ENCODE assay signal across 8 cellular contexts in the genomic region with DNA sequence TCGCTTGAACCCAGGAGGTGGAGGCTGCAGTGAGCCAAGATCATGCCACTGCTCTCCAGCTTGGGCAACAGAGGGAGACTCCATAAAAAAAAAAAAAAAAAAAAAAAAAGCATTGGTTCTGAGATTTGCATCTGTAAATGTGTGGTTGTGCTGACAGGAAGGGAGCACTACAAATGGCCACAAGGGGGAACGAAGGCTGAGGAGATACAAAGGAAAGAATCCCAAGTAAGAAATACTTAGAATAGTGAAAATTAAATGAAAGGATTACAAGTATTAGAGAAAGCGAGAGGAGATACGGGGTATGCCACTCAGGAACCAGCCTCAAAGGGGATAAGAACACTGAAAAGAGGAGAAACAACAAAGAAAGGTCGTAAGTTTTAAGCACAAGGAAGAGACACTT.
DNase-seq lines count a peak whose midpoint lies in the region; ATAC-seq and TF ChIP-seq lines count a peak whose summit lies in the region.

No MANE protein-coding gene starts in this region.

- H3K27ac Mint-ChIP-seq in neural progenitor cell: no peak overlapping the region
- no peak overlapping the region for H3K27ac Mint-ChIP-seq in CD14-positive monocyte

- H3K27ac ChIP-seq in heart left ventricle (no peak overlapping the region), mammary epithelial cell (ENCODE audit: insufficient read depth, low read depth, low read length) (no peak overlapping the region), neural progenitor cell (no peak overlapping the region)

- in situ Hi-C loops in mammary epithelial cell (cut with MboI; ENCODE audit: low sequenced_read_pairs in 2 of 2): loop anchor here (25.0 kb wide), 1 partner anchor 438 kb away; no protein-coding TSS in a partner anchor

- no peaks in the 10 kb centered on the region for H4K20me1 ChIP-seq in mammary epithelial cell (ENCODE audit: insufficient read depth, low read length)
- H4K20me1 ChIP-seq in neural progenitor cell (ENCODE audit: low read depth): no peaks in the 10 kb centered on the region

- DNase-seq in heart left ventricle (no peak), Right ventricle myocardium superior (no peak), mammary epithelial cell (no peak), neural progenitor cell (ENCODE audit: low spot score) (peak; percentile 64), SKM-1 treated with dmso at 0.1 percent for 144 hours (lab: John Stamatoyannopoulos, UW; ENCODE audit: unreplicated experiment) (no peak), T-helper 1 cell (no peak), CD14-positive monocyte (ENCODE audit: low spot score) (no peak)

- no peaks in the 10 kb centered on the region for H3F3A ChIP-seq in neural progenitor cell (ENCODE audit: low read depth)

- H3K4me1 Mint-ChIP-seq in neural progenitor cell: peaks cover 8% of the 10 kb centered on the region
- no peaks in the 10 kb centered on the region for H3K4me1 Mint-ChIP-seq in CD14-positive monocyte

- no peaks in the 10 kb centered on the region for H3K27me3 ChIP-seq in heart left ventricle
- H3K27me3 ChIP-seq in mammary epithelial cell (ENCODE audit: insufficient read depth, low read length): no peaks in the 10 kb centered on the region
- H3K27me3 ChIP-seq in neural progenitor cell: no peaks in the 10 kb centered on the region

- H3K4me3 ChIP-seq in heart left ventricle (no peak overlapping the region), mammary epithelial cell (replicated peaks in 1 of 3; ENCODE audit: insufficient read depth in 1 of 3, low read depth in 2 of 3, low read length in 3 of 3) (no peak overlapping the region), neural progenitor cell (no peak overlapping the region)

- H3K9me3 ChIP-seq in heart left ventricle (no peaks in the 10 kb centered on the region), mammary epithelial cell (replicated peaks; ENCODE audit: insufficient read depth, low read length) (no peaks in the 10 kb centered on the region), neural progenitor cell (ENCODE audit: low read depth) (no peaks in the 10 kb centered on the region)

- no peak for TF ChIP-seq POLR2A in heart left ventricle (IDR thresholded peaks at IDR 0.05)

- dilution Hi-C loops in mammary epithelial cell (cut with HindIII; ENCODE audit: low sequenced_read_pairs): no loop called here

- H3K79me2 ChIP-seq in mammary epithelial cell (ENCODE audit: insufficient read depth, low read length): no peaks in the 10 kb centered on the region
- no peaks in the 10 kb centered on the region for H3K79me2 ChIP-seq in neural progenitor cell (ENCODE audit: low read depth)

- H3K9me3 Mint-ChIP-seq in neural progenitor cell (no peaks in the 10 kb centered on the region), CD14-positive monocyte (peaks cover 0 to 2% (median 0%) of the 10 kb centered on the region in 7 donors)

- ATAC-seq in heart left ventricle: peak in 1 of 4 donors; percentile 50
- no peak for ATAC-seq in Right ventricle myocardium superior (ENCODE audit: poor library complexity)

- peak in 11 of 12 donors; percentile 8 to 54 (median 34) for TF ChIP-seq CTCF in heart left ventricle (IDR thresholded peaks at IDR 0.05)
- TF ChIP-seq CTCF in mammary epithelial cell (conservative IDR thresholded peaks at IDR 0.05 in 1 of 2, IDR thresholded peaks at IDR 0.05 in 1 of 2; ENCODE audit: extremely low read depth in 1 of 2, insufficient read depth in 1 of 2, low read depth in 1 of 2, low read length in 2 of 2): peak; percentile 39 to 41
- peak; percentile 58 for TF ChIP-seq CTCF in neural progenitor cell (IDR thresholded peaks at IDR 0.05)
- no peak for TF ChIP-seq CTCF in CD14-positive monocyte (IDR thresholded peaks at IDR 0.05)

- no peak for TF ChIP-seq EP300 in Ishikawa (IDR thresholded peaks at IDR 0.05; ENCODE audit: borderline replicate concordance)

- peak; percentile 30 for TF ChIP-seq RAD21 in Ishikawa (IDR thresholded peaks at IDR 0.05; ENCODE audit: low read depth)

- H3K4me3 Mint-ChIP-seq in neural progenitor cell (no peak overlapping the region), CD14-positive monocyte (no peak overlapping the region)

- intact Hi-C loops in heart left ventricle (cut with DNase I) (no loop called here), Right ventricle myocardium superior (cut with DNase I) (no loop called here), mammary epithelial cell (cut with micrococcal nuclease) (loop anchor here (10.0 kb wide), 1 partner anchor 186 kb away; no protein-coding TSS in a partner anchor), CD14-positive monocyte (cut with micrococcal nuclease) (no loop called here)

- no peaks in the 10 kb centered on the region for H3K27me3 Mint-ChIP-seq in neural progenitor cell (ENCODE audit: insufficient read depth, low read depth)
- no peaks in the 10 kb centered on the region for H3K27me3 Mint-ChIP-seq in CD14-positive monocyte (ENCODE audit: low read depth in 3 of 3)

- H2AFZ ChIP-seq in mammary epithelial cell (ENCODE audit: low read depth, low read length) (no peak overlapping the region), neural progenitor cell (replicated peaks) (peak overlapping the region; percentile 46)

- no peak overlapping the region for H3K4me2 ChIP-seq in mammary epithelial cell (ENCODE audit: insufficient read depth, low read depth, low read length)
- H3K4me2 ChIP-seq in neural progenitor cell: no peak overlapping the region

- whole genome bisulfite sequencing in heart left ventricle, 4 donors: 78 to 81% (median 80%) methylated on average over 5 of the region's 5 CpGs
- WGBS in mammary epithelial cell (ENCODE audit: low coverage, missing lambda C conversion rate): 80% methylated on average over 4 of the region's 5 CpGs

- peaks cover 16% of the 10 kb centered on the region for H3K36me3 Mint-ChIP-seq in neural progenitor cell
- no peaks in the 10 kb centered on the region for H3K36me3 Mint-ChIP-seq in CD14-positive monocyte

- peaks cover 0 to 12% (median 7%) of the 10 kb centered on the region in 9 donors for H3K36me3 ChIP-seq in heart left ventricle
- peaks cover under 1% of the 10 kb centered on the region for H3K36me3 ChIP-seq in mammary epithelial cell (ENCODE audit: insufficient read depth, low read length)
- H3K36me3 ChIP-seq in neural progenitor cell: no peaks in the 10 kb centered on the region

- H3K4me1 ChIP-seq in heart left ventricle: peaks cover 0 to 11% (median 0%) of the 10 kb centered on the region in 12 donors
- H3K4me1 ChIP-seq in mammary epithelial cell (ENCODE audit: insufficient read depth, low read length): no peaks in the 10 kb centered on the region
- H3K4me1 ChIP-seq in neural progenitor cell: peaks cover 9% of the 10 kb centered on the region

- H3K9ac ChIP-seq in mammary epithelial cell (ENCODE audit: insufficient read depth, low read length): no peak overlapping the region
- no peak overlapping the region for H3K9ac ChIP-seq in neural progenitor cell

- CTCF ChIA-PET in mammary epithelial cell (lab: Charles Lee; ENCODE audit: low non-redundant PET): interaction anchor here (1.0 to 1.2 kb wide), 2 partner anchors 438 to 439 kb away, joined by 3 to 8 read pairs; no protein-coding TSS in a partner anchor

- no TSS peak for BruUV-seq in mammary epithelial cell (replicated peaks; lab: Mats Ljungman, UMichigan)

TF ChIP-seq in Ishikawa, 13 proteins besides CTCF, POLR2A, EP300 and RAD21:
- TF ChIP-seq EGR1 (IDR thresholded peaks at IDR 0.05): no peak
- TF ChIP-seq FOXM1 (IDR thresholded peaks at IDR 0.05; ENCODE audit: borderline replicate concordance, low read depth): no peak
- TF ChIP-seq YY1 (IDR thresholded peaks at IDR 0.05; ENCODE audit: low read depth): no peak
- no peak for TF ChIP-seq ZBTB7A (IDR thresholded peaks at IDR 0.05; ENCODE audit: low read depth)
- no peak for TF ChIP-seq CEBPB (IDR thresholded peaks at IDR 0.05)
- no peak for TF ChIP-seq CREB1 (IDR thresholded peaks at IDR 0.05; ENCODE audit: low read depth)
- no peak for TF ChIP-seq TCF12 (IDR thresholded peaks at IDR 0.05; ENCODE audit: low read depth)
- TF ChIP-seq TEAD4 (IDR thresholded peaks at IDR 0.05): no peak
- no peak for TF ChIP-seq TAF1 (IDR thresholded peaks at IDR 0.05; ENCODE audit: low read depth)
- TF ChIP-seq, protein P1, sequence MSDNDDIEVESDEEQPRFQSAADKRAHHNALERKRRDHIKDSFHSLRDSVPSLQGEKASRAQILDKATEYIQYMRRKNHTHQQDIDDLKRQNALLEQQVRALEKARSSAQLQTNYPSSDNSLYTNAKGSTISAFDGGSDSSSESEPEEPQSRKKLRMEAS (IDR thresholded peaks at IDR 0.05): no peak
- TF ChIP-seq, protein P2, sequence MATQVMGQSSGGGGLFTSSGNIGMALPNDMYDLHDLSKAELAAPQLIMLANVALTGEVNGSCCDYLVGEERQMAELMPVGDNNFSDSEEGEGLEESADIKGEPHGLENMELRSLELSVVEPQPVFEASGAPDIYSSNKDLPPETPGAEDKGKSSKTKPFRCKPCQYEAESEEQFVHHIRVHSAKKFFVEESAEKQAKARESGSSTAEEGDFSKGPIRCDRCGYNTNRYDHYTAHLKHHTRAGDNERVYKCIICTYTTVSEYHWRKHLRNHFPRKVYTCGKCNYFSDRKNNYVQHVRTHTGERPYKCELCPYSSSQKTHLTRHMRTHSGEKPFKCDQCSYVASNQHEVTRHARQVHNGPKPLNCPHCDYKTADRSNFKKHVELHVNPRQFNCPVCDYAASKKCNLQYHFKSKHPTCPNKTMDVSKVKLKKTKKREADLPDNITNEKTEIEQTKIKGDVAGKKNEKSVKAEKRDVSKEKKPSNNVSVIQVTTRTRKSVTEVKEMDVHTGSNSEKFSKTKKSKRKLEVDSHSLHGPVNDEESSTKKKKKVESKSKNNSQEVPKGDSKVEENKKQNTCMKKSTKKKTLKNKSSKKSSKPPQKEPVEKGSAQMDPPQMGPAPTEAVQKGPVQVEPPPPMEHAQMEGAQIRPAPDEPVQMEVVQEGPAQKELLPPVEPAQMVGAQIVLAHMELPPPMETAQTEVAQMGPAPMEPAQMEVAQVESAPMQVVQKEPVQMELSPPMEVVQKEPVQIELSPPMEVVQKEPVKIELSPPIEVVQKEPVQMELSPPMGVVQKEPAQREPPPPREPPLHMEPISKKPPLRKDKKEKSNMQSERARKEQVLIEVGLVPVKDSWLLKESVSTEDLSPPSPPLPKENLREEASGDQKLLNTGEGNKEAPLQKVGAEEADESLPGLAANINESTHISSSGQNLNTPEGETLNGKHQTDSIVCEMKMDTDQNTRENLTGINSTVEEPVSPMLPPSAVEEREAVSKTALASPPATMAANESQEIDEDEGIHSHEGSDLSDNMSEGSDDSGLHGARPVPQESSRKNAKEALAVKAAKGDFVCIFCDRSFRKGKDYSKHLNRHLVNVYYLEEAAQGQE (IDR thresholded peaks at IDR 0.05; ENCODE audit: low read depth): no peak
- TF ChIP-seq NFIC (IDR thresholded peaks at IDR 0.05): no peak
- TF ChIP-seq, protein P3, sequence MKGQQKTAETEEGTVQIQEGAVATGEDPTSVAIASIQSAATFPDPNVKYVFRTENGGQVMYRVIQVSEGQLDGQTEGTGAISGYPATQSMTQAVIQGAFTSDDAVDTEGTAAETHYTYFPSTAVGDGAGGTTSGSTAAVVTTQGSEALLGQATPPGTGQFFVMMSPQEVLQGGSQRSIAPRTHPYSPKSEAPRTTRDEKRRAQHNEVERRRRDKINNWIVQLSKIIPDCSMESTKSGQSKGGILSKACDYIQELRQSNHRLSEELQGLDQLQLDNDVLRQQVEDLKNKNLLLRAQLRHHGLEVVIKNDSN (IDR thresholded peaks at IDR 0.05): no peak
